Comparison of ENCODE assay signal across 8 cellular contexts in genomic region chr19:19775891-19776205, GRCh38. TPM values are rescaled to one million over a fixed set of nuclear protein-coding genes. Genes with fewer than 3 reads are reported as not detected.
DNase-seq lines count a peak whose midpoint lies in the region; ATAC-seq and TF ChIP-seq lines count a peak whose summit lies in the region.

No MANE protein-coding gene starts in this region.

- peaks cover 32% of the 10 kb centered on the region for H3K79me2 ChIP-seq in DOHH2 (ENCODE audit: control insufficient read depth, low read length)

- DNase-seq in HFF-Myc (ENCODE audit: extremely low read depth, low read depth), result no peak
- no peak for DNase-seq in RWPE1 (ENCODE audit: low spot score)
- no peak for DNase-seq in fibroblast of mammary gland (ENCODE audit: low read depth)
- DNase-seq in renal cortical epithelial cell (ENCODE audit: low read depth), result peak; percentile 3
- DNase-seq in germinal center (ENCODE audit: low spot score), result no peak
- no peak for DNase-seq in GM20000 (ENCODE audit: low spot score)

- H3K36me3 ChIP-seq in DOHH2 (ENCODE audit: control insufficient read depth, low read length), result peaks cover 16% of the 10 kb centered on the region

- ATAC-seq in GM21786 (IDR thresholded peaks at IDR 0.05; ENCODE audit: unreplicated experiment), result no peak

- peak overlapping the region; percentile 72 for H3K4me2 ChIP-seq in DOHH2 (ENCODE audit: low read length)

- CTCF ChIA-PET in RWPE1 (lab: Yijun Ruan, JAX), result interaction anchor here (0.8 kb wide), 1 partner anchor 13 kb away, joined by 3 read pairs; no protein-coding TSS in a partner anchor

- no peaks in the 10 kb centered on the region for H3F3A ChIP-seq in DOHH2 (ENCODE audit: control insufficient read depth, insufficient read depth)

- peaks cover 17% of the 10 kb centered on the region for H3K4me1 ChIP-seq in DOHH2 (ENCODE audit: control insufficient read depth, low read length)

- TF ChIP-seq CTCF in DOHH2 (IDR thresholded peaks at IDR 0.05; ENCODE audit: low read depth, low read length, poor library complexity, severe bottlenecking) (no peak), HFF-Myc (IDR thresholded peaks at IDR 0.05; ENCODE audit: low read depth, low read length, missing control alignments) (no peak), RWPE1 (conservative IDR thresholded peaks at IDR 0.05; ENCODE audit: low read depth) (no peak), fibroblast of mammary gland (conservative IDR thresholded peaks at IDR 0.05; ENCODE audit: control insufficient read depth, insufficient read depth, low read depth, low read length) (no peak), GM20000 (IDR thresholded peaks at IDR 0.05; ENCODE audit: extremely low read depth, missing control alignments) (no peak)

- H3K9me3 ChIP-seq in DOHH2 (ENCODE audit: control insufficient read depth, insufficient read depth, low read length), result no peaks in the 10 kb centered on the region

- no peaks in the 10 kb centered on the region for H4K20me1 ChIP-seq in DOHH2 (ENCODE audit: control insufficient read depth, insufficient read depth, low read depth, low read length)

- peak overlapping the region; percentile 85 for H3K4me3 ChIP-seq in DOHH2 (ENCODE audit: low read length)
- H3K4me3 ChIP-seq in HFF-Myc (replicated peaks; ENCODE audit: low read depth, low read length), result peak overlapping the region; percentile 83
- H3K4me3 ChIP-seq in fibroblast of mammary gland (ENCODE audit: control insufficient read depth, low read depth, low read length), result peak overlapping the region; percentile 96

- no peaks in the 10 kb centered on the region for H3K27me3 ChIP-seq in DOHH2 (ENCODE audit: control insufficient read depth, low read length)

- H3K27ac ChIP-seq in DOHH2 (ENCODE audit: low read depth, low read length) (no peak overlapping the region), RWPE1 (peak overlapping the region; percentile 87)

- POLR2A ChIA-PET in RWPE1 (lab: Yijun Ruan, JAX; ENCODE audit: low non-redundant PET), result interaction anchor here (1.3 to 1.6 kb wide), 2 partner anchors 46 to 113 kb away, joined by 3 read pairs; partner anchors contain the start of genes ATP13A1 and ZNF506

- H3K9me2 ChIP-seq in DOHH2 (replicated peaks; ENCODE audit: control insufficient read depth, low read length), result no peaks in the 10 kb centered on the region

RNA-seq across cellular contexts. Expression of gene ZNF14, which starts 42.9 kb away (rescaled TPM):
- total RNA-seq in renal cortical epithelial cell, result 5.9 and 12.4 TPM in 2 replicates

RNA-seq across cellular contexts. Expression of gene ZNF506, which starts 45.7 kb away (rescaled TPM):
- 20.8 and 38.4 TPM in 2 replicates for total RNA-seq in renal cortical epithelial cell
